10 cellular contexts compared by ENCODE assay signal in genomic region chr22:43796567-43796966, GRCh38. TPM values are rescaled to one million over a fixed set of nuclear protein-coding genes. Genes with fewer than 3 reads are reported as not detected.
DNase-seq lines count a peak whose midpoint lies in the region; ATAC-seq and TF ChIP-seq lines count a peak whose summit lies in the region.
"Had no signal": no experiment of that assay in that cellular context is flagged by ENCODE, and none has a peak within 500 bp of the region (broad histone marks: within the 10 kb centered on the region; RNA-seq: fewer than 3 reads in every experiment).

No MANE protein-coding gene starts in this region.

- no peaks in the 10 kb centered on the region for H3K4me1 Mint-ChIP-seq in T-cell

- H3K27me3 Mint-ChIP-seq in T-cell: peaks cover 16 to 36% of the 10 kb centered on the region in 2 donors

- H3K36me3 ChIP-seq in SK-N-MC (ENCODE audit: insufficient read depth, low read length) (no peaks in the 10 kb centered on the region), testis (ENCODE audit: low read depth, missing control alignments) (no peaks in the 10 kb centered on the region)

- H3K9me3 Mint-ChIP-seq in T-cell: peaks cover 9 to 20% (median 13%) of the 10 kb centered on the region in 3 donors

- H3K4me3 ChIP-seq in SK-N-MC (no peak overlapping the region), testis (no peak overlapping the region)

- intact Hi-C loops in left cardiac atrium (cut with DNase I) (no loop called here), testis (cut with DNase I; ENCODE audit: low total_unique reads) (no loop called here), left colon (cut with DNase I, micrococcal nuclease) (no loop called here)

- H3K36me3 Mint-ChIP-seq in T-cell: no peaks in the 10 kb centered on the region

- peak; percentile 3 for DNase-seq in NCI-H2227 (lab: John Stamatoyannopoulos, UW; ENCODE audit: unreplicated experiment)
- no peak for DNase-seq in NCI-H2227 treated with DMSO at 0.1 percent for 48 hours (lab: John Stamatoyannopoulos, UW)
- DNase-seq in SK-N-MC (ENCODE audit: low read depth, low spot score): peak; percentile 0
- no peak for DNase-seq in left cardiac atrium
- peak; percentile 46 for DNase-seq in testis
- DNase-seq in left colon: no peak
- DNase-seq in activated CD4-positive, CD25-positive, alpha-beta regulatory T cell (lab: John Stamatoyannopoulos, UW): no peak
- no peak for DNase-seq in T-cell
- DNase-seq: activated T-cell treated with anti-CD3 and anti-CD28 coated beads, Interleukin-2, amount 50 U/mL, for 48 hours; naive B cell had no signal

- ATAC-seq in left cardiac atrium: peak; percentile 65 to 80
- ATAC-seq in left colon: no peak
- ATAC-seq in T-cell (replicated peaks in 1 of 4): no peak

- no peak overlapping the region for H3K4me3 Mint-ChIP-seq in T-cell
- H3K4me3 Mint-ChIP-seq: naive B cell had no signal

- TF ChIP-seq CTCF in testis (IDR thresholded peaks at IDR 0.05): peak in 2 of 3 experiments; percentile 13 to 27

- H3K9me3 ChIP-seq in SK-N-MC (ENCODE audit: low read depth, low read length): no peaks in the 10 kb centered on the region
- no peaks in the 10 kb centered on the region for H3K9me3 ChIP-seq in testis

- POLR2A ChIA-PET in T-cell (lab: Charles Lee): no interaction called here

- CTCF ChIA-PET in T-cell (lab: Charles Lee): no interaction called here

- WGBS in testis, 2 donors: 60 to 68% methylated on average over 8 of the region's 8 CpGs

- no peaks in the 10 kb centered on the region for H3K27me3 ChIP-seq in testis

- H3K27ac Mint-ChIP-seq in T-cell: no peak overlapping the region
- H3K27ac Mint-ChIP-seq: naive B cell had no signal

- H3K27ac ChIP-seq in SK-N-MC (no peak overlapping the region), testis (no peak overlapping the region)

- H3K9ac ChIP-seq in SK-N-MC (ENCODE audit: insufficient read length): no peak overlapping the region

- TF ChIP-seq POLR2A in testis (IDR thresholded peaks at IDR 0.05): no peak

- no peaks in the 10 kb centered on the region for H3K4me1 ChIP-seq in testis

RNA-seq across cellular contexts. Expression of gene EFCAB6, which starts 15.5 kb away (rescaled TPM):
- total RNA-seq in left cardiac atrium (1 to 10 TPM; 1.7 to 1.8 TPM), testis (10 to 100 TPM; 41.3 to 81.5 TPM), left colon (1 to 10 TPM in 1 of 2 donors, under 1 TPM in 1; 0.58 to 1.1 TPM), T-cell (under 1 TPM; 0.26 to 0.89 (median 0.53) TPM)
- 108 TPM for polyA plus RNA-seq in testis (ENCODE audit: insufficient read depth, low read depth, low replicate concordance)

Comparison
In these comparisons a context has a peak if more than half of its experiments do, and no peak if none do; other contexts are left out.
1. DNase-seq: peak in NCI-H2227 (single experiment), SK-N-MC (single experiment) and testis (single experiment); none in NCI-H2227 treated with DMSO at 0.1 percent for 48 hours (single experiment), left cardiac atrium (single experiment), left colon (0 of 2), activated CD4-positive, CD25-positive, alpha-beta regulatory T cell (0 of 4) and T-cell (0 of 34).
2. ATAC-seq: peak in left cardiac atrium (2 of 2); none in left colon (single experiment) and T-cell (0 of 4).
3. RNA of gene EFCAB6, which starts 15.5 kb away (total RNA-seq): 41.3 to 81.5 TPM in testis; 1.7 to 1.8 TPM in left cardiac atrium, 0.58 to 1.1 TPM in left colon and 0.26 to 0.89 TPM in T-cell; every median in the first group is over 10 times any median in the second.